ENCODE assay signal across 8 cellular contexts in genomic region chr1:166875734-166876539, GRCh38. TPM values are rescaled to one million over a fixed set of nuclear protein-coding genes. Genes with fewer than 3 reads are reported as not detected.
A peak's percentile ranks its signal among the peaks of the same experiment; 100 is the strongest.
DNase-seq lines count a peak whose midpoint lies in the region; ATAC-seq and TF ChIP-seq lines count a peak whose summit lies in the region.

Gene TADA1, minus strand, starts transcription at chr1:166876264. Its CDS starts 31 bp downstream, at chr1:166876233.

- DNase-seq in CMK (ENCODE audit: low read depth) (peak; percentile 99), HS-5 (ENCODE audit: low read depth) (peak; percentile 89), lung (ENCODE audit: low spot score) (peak; percentile 99)
- peak; percentile 98 for DNase-seq in NK-92 treated with Interleukin-12 subunit alpha and Interleukin-12 subunit beta, amount 100 ng/mL, for 24 hours (lab: John Stamatoyannopoulos, UW)
- peak; percentile 97 for DNase-seq in activated CD8-positive, alpha-beta memory T cell treated with anti-CD3 and anti-CD28 coated beads for 24 hours
- peak; percentile 94 for DNase-seq in effector CD8-positive, alpha-beta T cell (lab: John Stamatoyannopoulos, UW)
- peak; percentile 91 to 97 (median 96) for DNase-seq in stimulated activated CD4-positive, alpha-beta T cell treated with anti-CD3 and anti-CD28 coated beads, TNF-alpha, amount 100 ng/mL, for 4 hours (ENCODE audit: low read depth in 3 of 3)

- no peaks in the 10 kb centered on the region for H3K9me3 ChIP-seq in lung (ENCODE audit: control insufficient read depth in 2 of 2, insufficient read depth in 1 of 2, low read length in 1 of 2)

- 0% methylated on average over 79 to 84 of the region's 84 CpGs for WGBS in lung, 2 donors

- peaks cover 2 to 4% of the 10 kb centered on the region in 2 donors for H3K4me1 ChIP-seq in lung (ENCODE audit: control insufficient read depth in 2 of 2, insufficient read depth in 2 of 2, low read length in 2 of 2)

- H3K27ac ChIP-seq in lung (ENCODE audit: low read depth in 1 of 2, low read length in 1 of 2), result peak within 1 kb of the TSS; percentile 97 to 98

- TF ChIP-seq CTCF in lung (IDR thresholded peaks at IDR 0.05; ENCODE audit: control extremely low read depth, extremely low read depth), result peak; percentile 24

- H3K4me3 ChIP-seq in lung, result peak within 1 kb of the TSS; percentile 86

- ATAC-seq in GM19468 (IDR thresholded peaks at IDR 0.05; ENCODE audit: extremely low read depth, unreplicated experiment) (peak; percentile 80), lung (ENCODE audit: insufficient read depth, low FRiP score) (peak; percentile 97)

- no peaks in the 10 kb centered on the region for H3K27me3 ChIP-seq in lung (ENCODE audit: control insufficient read depth, insufficient read depth)

- no peaks in the 10 kb centered on the region for H3K36me3 ChIP-seq in lung (ENCODE audit: control insufficient read depth in 2 of 2, insufficient read depth in 2 of 2, low read length in 2 of 2)

RNA-seq across cellular contexts. Expression of gene TADA1, which starts in this region (rescaled TPM):
- 10 to 100 TPM in 1 of 2 donors, 1 to 10 TPM in 1; 8.3 to 14.4 TPM for total RNA-seq in lung
- 1 to 10 TPM; 6.5 to 6.8 TPM for polyA plus RNA-seq in lung

Comparison
In these comparisons a context has a peak if more than half of its experiments do, and no peak if none do; other contexts are left out.
1. Peak in every context shown above with its lines: DNase-seq, ATAC-seq, H3K4me3 ChIP-seq and H3K27ac ChIP-seq.